10 cellular contexts compared by ENCODE assay signal in the genomic region with DNA sequence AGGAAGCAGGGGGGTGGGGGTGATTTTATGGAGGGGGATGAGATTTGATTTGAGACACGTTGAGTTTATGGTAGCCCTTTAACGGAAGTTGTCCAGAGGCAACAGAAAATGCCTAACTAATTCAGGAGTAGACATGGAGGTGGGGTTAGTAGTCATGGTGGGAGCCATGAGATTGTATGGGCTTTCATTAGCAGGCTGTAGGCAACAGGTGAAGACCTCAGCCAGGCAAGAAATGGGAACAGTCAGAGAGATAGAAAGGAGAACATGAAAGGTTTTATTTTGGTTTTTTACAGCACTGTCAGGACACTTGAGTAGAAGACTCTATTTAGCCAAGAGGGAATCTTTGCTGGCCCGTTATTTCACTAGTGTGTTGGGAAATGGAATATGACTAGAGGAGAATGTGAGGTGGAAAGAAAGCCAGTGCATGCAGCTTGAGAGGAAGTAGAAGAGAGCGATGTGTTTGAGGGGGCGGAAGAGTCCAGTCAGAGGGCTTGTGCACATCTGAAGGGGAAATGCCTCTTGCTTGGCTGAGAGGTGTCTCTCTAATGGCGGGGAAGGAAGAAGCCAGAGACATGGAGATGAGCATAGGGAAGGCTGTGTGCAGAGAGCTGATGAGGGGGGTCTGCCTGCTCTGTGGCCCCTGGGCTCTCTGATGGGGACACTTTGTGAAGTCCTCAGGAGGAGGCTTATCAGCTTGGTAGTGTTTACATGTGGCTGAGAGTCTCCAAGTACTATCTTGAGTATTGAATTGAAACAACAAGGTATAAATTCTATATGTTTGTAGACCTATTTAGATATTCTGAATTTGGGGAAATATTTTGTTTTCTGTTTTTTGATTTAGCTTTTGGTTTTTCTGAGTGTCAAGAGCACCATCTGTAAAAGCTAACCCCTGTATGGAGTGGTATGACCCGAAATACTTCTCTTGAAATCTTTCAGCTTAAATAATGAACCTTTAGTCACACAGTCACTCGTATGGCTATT.
A peak's percentile ranks its signal among the peaks of the same experiment; 100 is the strongest.
DNase-seq lines count a peak whose midpoint lies in the region; ATAC-seq and TF ChIP-seq lines count a peak whose summit lies in the region.
"Had no signal": no experiment of that assay in that cellular context is flagged by ENCODE, and none has a peak within 500 bp of the region (broad histone marks: within the 10 kb centered on the region; RNA-seq: fewer than 3 reads in every experiment).

No MANE protein-coding gene starts in this region.

- H3K36me3 ChIP-seq in MG63: peaks cover 66% of the 10 kb centered on the region
- H3K36me3 ChIP-seq: ovary had no signal

- TF ChIP-seq CTCF in choroid plexus epithelial cell (conservative IDR thresholded peaks at IDR 0.05; ENCODE audit: low read depth, low read length): no peak

- H3K27me3 ChIP-seq in MG63: no peaks in the 10 kb centered on the region
- H3K27me3 ChIP-seq: ovary had no signal

- no peak overlapping the region for H3K4me3 ChIP-seq in MG63
- no peak overlapping the region for H3K4me3 ChIP-seq in choroid plexus epithelial cell (ENCODE audit: low read depth, low read length)
- no peak overlapping the region for H3K4me3 ChIP-seq in skeletal muscle cell (ENCODE audit: low read depth, low read length)
- H3K4me3 ChIP-seq: ovary had no signal

- peaks cover under 1% of the 10 kb centered on the region for H3K9me3 ChIP-seq in MG63
- H3K9me3 ChIP-seq: ovary had no signal

- ATAC-seq in HG02840 (IDR thresholded peaks at IDR 0.05; ENCODE audit: low FRiP score, unreplicated experiment): no peak
- ATAC-seq: activated CD8-positive, alpha-beta memory T cell treated with anti-CD3 and anti-CD28 coated beads, Interleukin-2, amount 10 ng/mL, durations not matched to agents 7 days and 5 days had no signal

- DNase-seq in SKM-1 treated with dmso at 0.1 percent for 144 hours (lab: John Stamatoyannopoulos, UW; ENCODE audit: unreplicated experiment): peak; percentile 7
- no peak for DNase-seq in SKM-1 (lab: John Stamatoyannopoulos, UW; ENCODE audit: unreplicated experiment)
- DNase-seq in MG63: peak; percentile 32
- peak; percentile 51 for DNase-seq in choroid plexus epithelial cell (ENCODE audit: low read depth)
- DNase-seq in skeletal muscle cell (ENCODE audit: low read depth): peak; percentile 54
- DNase-seq in activated CD8-positive, alpha-beta memory T cell treated with anti-CD3 and anti-CD28 coated beads, Interleukin-2, amount 50 U/mL, for 4 hours: no peak
- DNase-seq in NCI-H1048 (lab: John Stamatoyannopoulos, UW): no peak
- DNase-seq: ovary had no signal

Comparison
In these comparisons a context has a peak if more than half of its experiments do, and no peak if none do; other contexts are left out.
1. DNase-seq: peak in SKM-1 treated with dmso at 0.1 percent for 144 hours (single experiment), MG63 (single experiment), choroid plexus epithelial cell (single experiment) and skeletal muscle cell (single experiment); none in SKM-1 (single experiment), activated CD8-positive, alpha-beta memory T cell treated with anti-CD3 and anti-CD28 coated beads, Interleukin-2, amount 50 U/mL, for 4 hours (single experiment) and NCI-H1048 (single experiment).